ENCODE assay signal across 10 cellular contexts in the genomic region with DNA sequence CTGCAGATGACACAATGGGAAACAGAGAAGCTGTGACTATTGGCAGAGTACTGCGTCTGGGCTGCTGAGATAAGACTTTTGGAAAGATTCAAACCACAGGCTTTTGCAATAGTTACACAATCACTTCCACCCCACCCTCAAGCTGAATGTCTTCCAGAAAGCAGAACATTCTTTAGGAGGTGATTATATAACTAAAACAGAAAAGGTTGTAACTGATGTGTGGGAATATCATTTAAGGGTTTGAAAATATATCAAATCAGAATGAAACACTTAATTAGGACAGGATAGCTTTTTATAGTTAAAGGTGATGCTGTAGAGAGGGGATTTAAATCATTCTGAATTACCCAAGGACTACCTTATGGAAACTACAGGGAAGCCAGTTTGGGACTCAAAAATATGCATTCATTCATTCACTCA.
DNase-seq lines count a peak whose midpoint lies in the region; ATAC-seq and TF ChIP-seq lines count a peak whose summit lies in the region.
"Had no signal": no experiment of that assay in that cellular context is flagged by ENCODE, and none has a peak within 500 bp of the region (broad histone marks: within the 10 kb centered on the region; RNA-seq: fewer than 3 reads in every experiment).

No MANE protein-coding gene starts in this region.

- H3K36me3 Mint-ChIP-seq in activated CD4-positive, alpha-beta memory T cell treated with anti-CD3 and anti-CD28 coated beads for 36 hours, result peaks cover 2% of the 10 kb centered on the region
- no peaks in the 10 kb centered on the region for H3K36me3 Mint-ChIP-seq in activated CD4-positive, alpha-beta memory T cell treated with anti-CD3 and anti-CD28 coated beads, Interleukin-2, amount 10 ng/mL, durations not matched to agents 7 days and 5 days (ENCODE audit: low read depth)
- peaks cover 0 to 4% of the 10 kb centered on the region in 2 donors for H3K36me3 Mint-ChIP-seq in CD4-positive, alpha-beta memory T cell

- DNase-seq in activated CD4-positive, alpha-beta memory T cell treated with anti-CD3 and anti-CD28 coated beads for 36 hours, result peak; percentile 49
- DNase-seq in activated CD4-positive, alpha-beta memory T cell treated with anti-CD3 and anti-CD28 coated beads, Interleukin-2, amount 10 ng/mL, durations not matched to agents 7 days and 5 days, result no peak
- DNase-seq in astrocyte of the hippocampus (ENCODE audit: low read depth, low spot score) (peak; percentile 80), left kidney (ENCODE audit: low read depth, low spot score) (peak; percentile 35), upper lobe of left lung (peak in 1 of 2 donors; percentile 79), SW480 (ENCODE audit: low spot score) (no peak)
- DNase-seq in CD4-positive, alpha-beta memory T cell, result no peak
- DNase-seq: NCI-H2227 treated with DMSO at 0.1 percent for 48 hours had no signal

- H3K27ac ChIP-seq in upper lobe of left lung, result peak overlapping the region in 2 of 4 donors; percentile 48 to 74
- no peak overlapping the region for H3K27ac ChIP-seq in CD4-positive, alpha-beta memory T cell (ENCODE audit: low read depth, low read length)
- H3K27ac ChIP-seq: BLaER1 had no signal

- TF ChIP-seq EP300 in upper lobe of left lung (IDR thresholded peaks at IDR 0.05), result peak in 2 of 4 donors; percentile 81 to 89

- no peaks in the 10 kb centered on the region for H3K36me3 ChIP-seq in upper lobe of left lung
- no peaks in the 10 kb centered on the region for H3K36me3 ChIP-seq in CD4-positive, alpha-beta memory T cell (ENCODE audit: insufficient read depth, low read length)
- H3K36me3 ChIP-seq: BLaER1 had no signal

- CTCF ChIA-PET in activated CD4-positive, alpha-beta memory T cell treated with anti-CD3 and anti-CD28 coated beads for 36 hours (lab: Charles Lee), result interaction anchor here (0.6 to 0.9 kb wide), 4 partner anchors 12 to 23 kb away, joined by 3 read pairs; no protein-coding TSS in a partner anchor
- CTCF ChIA-PET in activated CD4-positive, alpha-beta memory T cell treated with anti-CD3 and anti-CD28 coated beads, Interleukin-2, amount 10 ng/mL, durations not matched to agents 7 days and 5 days (lab: Charles Lee), result no interaction called here
- CTCF ChIA-PET in CD4-positive, alpha-beta memory T cell (lab: Charles Lee; ENCODE audit: partially characterized antibody), result no interaction called here

- H3K9me3 Mint-ChIP-seq in activated CD4-positive, alpha-beta memory T cell treated with anti-CD3 and anti-CD28 coated beads for 36 hours, result peaks cover 7% of the 10 kb centered on the region
- peaks cover 2% of the 10 kb centered on the region for H3K9me3 Mint-ChIP-seq in activated CD4-positive, alpha-beta memory T cell treated with anti-CD3 and anti-CD28 coated beads, Interleukin-2, amount 10 ng/mL, durations not matched to agents 7 days and 5 days
- H3K9me3 Mint-ChIP-seq in CD4-positive, alpha-beta memory T cell, result peaks cover 2 to 8% (median 4%) of the 10 kb centered on the region in 8 donors

- peaks cover 41% of the 10 kb centered on the region for H3K27me3 Mint-ChIP-seq in activated CD4-positive, alpha-beta memory T cell treated with anti-CD3 and anti-CD28 coated beads for 36 hours
- H3K27me3 Mint-ChIP-seq in activated CD4-positive, alpha-beta memory T cell treated with anti-CD3 and anti-CD28 coated beads, Interleukin-2, amount 10 ng/mL, durations not matched to agents 7 days and 5 days, result peaks cover 41% of the 10 kb centered on the region
- H3K27me3 Mint-ChIP-seq in CD4-positive, alpha-beta memory T cell, result peaks cover 19 to 24% of the 10 kb centered on the region in 2 donors

- H3K27me3 ChIP-seq in upper lobe of left lung, result no peaks in the 10 kb centered on the region
- H3K27me3 ChIP-seq in CD4-positive, alpha-beta memory T cell (ENCODE audit: insufficient read depth, low read length), result no peaks in the 10 kb centered on the region
- H3K27me3 ChIP-seq: BLaER1 had no signal

- peak; percentile 92 to 97 for ATAC-seq in upper lobe of left lung (ENCODE audit: low FRiP score in 2 of 2)
- ATAC-seq in GM21786 (IDR thresholded peaks at IDR 0.05; ENCODE audit: unreplicated experiment), result no peak

- POLR2A ChIA-PET in activated CD4-positive, alpha-beta memory T cell treated with anti-CD3 and anti-CD28 coated beads for 36 hours (lab: Charles Lee), result no interaction called here
- POLR2A ChIA-PET in activated CD4-positive, alpha-beta memory T cell treated with anti-CD3 and anti-CD28 coated beads, Interleukin-2, amount 10 ng/mL, durations not matched to agents 7 days and 5 days (lab: Charles Lee), result no interaction called here
- POLR2A ChIA-PET in CD4-positive, alpha-beta memory T cell (lab: Charles Lee; ENCODE audit: partially characterized antibody), result no interaction called here

- no peak for TF ChIP-seq CTCF in upper lobe of left lung (IDR thresholded peaks at IDR 0.05)

- no peak overlapping the region for H3K4me3 Mint-ChIP-seq in activated CD4-positive, alpha-beta memory T cell treated with anti-CD3 and anti-CD28 coated beads for 36 hours
- H3K4me3 Mint-ChIP-seq in activated CD4-positive, alpha-beta memory T cell treated with anti-CD3 and anti-CD28 coated beads, Interleukin-2, amount 10 ng/mL, durations not matched to agents 7 days and 5 days, result no peak overlapping the region
- H3K4me3 Mint-ChIP-seq in CD4-positive, alpha-beta memory T cell, result no peak overlapping the region

- peaks cover 16 to 30% (median 17%) of the 10 kb centered on the region in 4 donors for H3K4me1 ChIP-seq in upper lobe of left lung
- no peaks in the 10 kb centered on the region for H3K4me1 ChIP-seq in CD4-positive, alpha-beta memory T cell (ENCODE audit: insufficient read depth, low read length)
- H3K4me1 ChIP-seq: BLaER1 had no signal

- H3K4me1 Mint-ChIP-seq in activated CD4-positive, alpha-beta memory T cell treated with anti-CD3 and anti-CD28 coated beads for 36 hours (ENCODE audit: low read depth), result peaks cover 7% of the 10 kb centered on the region
- H3K4me1 Mint-ChIP-seq in activated CD4-positive, alpha-beta memory T cell treated with anti-CD3 and anti-CD28 coated beads, Interleukin-2, amount 10 ng/mL, durations not matched to agents 7 days and 5 days, result peaks cover 3% of the 10 kb centered on the region
- H3K4me1 Mint-ChIP-seq in CD4-positive, alpha-beta memory T cell, result no peaks in the 10 kb centered on the region

- H3K27ac Mint-ChIP-seq in activated CD4-positive, alpha-beta memory T cell treated with anti-CD3 and anti-CD28 coated beads for 36 hours, result no peak overlapping the region
- H3K27ac Mint-ChIP-seq in activated CD4-positive, alpha-beta memory T cell treated with anti-CD3 and anti-CD28 coated beads, Interleukin-2, amount 10 ng/mL, durations not matched to agents 7 days and 5 days, result no peak overlapping the region
- H3K27ac Mint-ChIP-seq in CD4-positive, alpha-beta memory T cell, result no peak overlapping the region

- H3K9me3 ChIP-seq in upper lobe of left lung, result no peaks in the 10 kb centered on the region
- H3K9me3 ChIP-seq in CD4-positive, alpha-beta memory T cell (ENCODE audit: control insufficient read depth in 1 of 2, low read length in 2 of 2), result no peaks in the 10 kb centered on the region

- intact Hi-C loops in activated CD4-positive, alpha-beta memory T cell treated with anti-CD3 and anti-CD28 coated beads for 36 hours (cut with micrococcal nuclease), result no loop called here
- intact Hi-C loops in CD4-positive, alpha-beta memory T cell (cut with micrococcal nuclease), result no loop called here

- no peak overlapping the region for H3K4me3 ChIP-seq in upper lobe of left lung
- no peak overlapping the region for H3K4me3 ChIP-seq in CD4-positive, alpha-beta memory T cell (ENCODE audit: low read length in 2 of 2)
- H3K4me3 ChIP-seq: BLaER1 had no signal

- no peak for TF ChIP-seq POLR2A in upper lobe of left lung (IDR thresholded peaks at IDR 0.05)

- WGBS in upper lobe of left lung, 2 donors, result 0 to 7% methylated on average over 1 of the region's 1 CpG

Comparison
In these comparisons a context has a peak if more than half of its experiments do, and no peak if none do; other contexts are left out.
1. DNase-seq: peak in activated CD4-positive, alpha-beta memory T cell treated with anti-CD3 and anti-CD28 coated beads for 36 hours (single experiment), astrocyte of the hippocampus (single experiment) and left kidney (single experiment); none in activated CD4-positive, alpha-beta memory T cell treated with anti-CD3 and anti-CD28 coated beads, Interleukin-2, amount 10 ng/mL, durations not matched to agents 7 days and 5 days (single experiment), SW480 (single experiment) and CD4-positive, alpha-beta memory T cell (0 of 5).